20 cellular contexts compared by ENCODE assay signal in genomic region chr1:14103878-14104430, GRCh38.
DNase-seq lines count a peak whose midpoint lies in the region; ATAC-seq, FAIRE-seq and TF ChIP-seq lines count a peak whose summit lies in the region.
"Had no signal": no experiment of that assay in that cellular context is flagged by ENCODE, and none has a peak within 500 bp of the region (broad histone marks: within the 10 kb centered on the region; RNA-seq: fewer than 3 reads in every experiment).

No MANE protein-coding gene starts in this region.

- no peak overlapping the region for H2BK12ac ChIP-seq in H9 (ENCODE audit: insufficient read length, low read depth, low read length)

- H2AFZ ChIP-seq in HepG2 (ENCODE audit: low read length): no peak overlapping the region
- no peak overlapping the region for H2AFZ ChIP-seq in H9 (ENCODE audit: low read length)
- H2AFZ ChIP-seq in PC-3 (ENCODE audit: low read length): no peak overlapping the region
- H2AFZ ChIP-seq: GM23248 had no signal

- POLR2A ChIA-PET in HepG2 (lab: Yijun Ruan, JAX): no interaction called here
- POLR2A ChIA-PET in PC-3 (lab: Charles Lee; ENCODE audit: unreplicated experiment): no interaction called here

- FAIRE-seq in HepG2 (lab: Jason Lieb, UNC) (no peak), GM19239 (lab: Jason Lieb, UNC) (no peak)
- FAIRE-seq: A204.1, GM12878, H54 had no signal

- no peak overlapping the region for H4K5ac ChIP-seq in H9 (ENCODE audit: insufficient read length, low read depth, low read length)

- DNase-seq in HepG2 (ENCODE audit: low spot score) (no peak), right lobe of liver (no peak), H9 (peak; percentile 11), esophagus muscularis mucosa (ENCODE audit: extremely low spot score) (peak; percentile 19), PC-3 (no peak), GM19239 (ENCODE audit: insufficient read length, low spot score) (no peak)
- DNase-seq: ACHN; BE2C; C1 segment of cervical spinal cord; CD4-positive, CD25-positive, alpha-beta regulatory T cell; CD8-positive, alpha-beta memory T cell; COR-L47; DMS153; DND-41; EL; GM23248 had no signal

- H3K4me1 ChIP-seq in HepG2 (ENCODE audit: insufficient read depth, low read length): no peaks in the 10 kb centered on the region
- H3K4me1 ChIP-seq in right lobe of liver: no peaks in the 10 kb centered on the region
- H3K4me1 ChIP-seq in H9 (ENCODE audit: insufficient read depth, low read length): no peaks in the 10 kb centered on the region
- peaks cover 0 to 12% (median 12%) of the 10 kb centered on the region in 4 donors for H3K4me1 ChIP-seq in esophagus muscularis mucosa
- peaks cover 4% of the 10 kb centered on the region for H3K4me1 ChIP-seq in PC-3 (ENCODE audit: insufficient read depth, low read length)
- H3K4me1 ChIP-seq: BE2C had no signal

- no peak overlapping the region for H3K27ac ChIP-seq in HepG2 (ENCODE audit: extremely low read length, insufficient read depth, low read length)
- H3K27ac ChIP-seq in right lobe of liver: no peak overlapping the region
- H3K27ac ChIP-seq in H9 (ENCODE audit: insufficient read length, low read depth, low read length): no peak overlapping the region
- no peak overlapping the region for H3K27ac ChIP-seq in esophagus muscularis mucosa (replicated peaks in 1 of 4)
- H3K27ac ChIP-seq in PC-3 (ENCODE audit: low read length): no peak overlapping the region
- H3K27ac ChIP-seq: GM23248 had no signal

- no peak for TF ChIP-seq CTCF in HepG2 (CRISPR knock-in tag; IDR thresholded peaks at IDR 0.05)
- no peak for TF ChIP-seq CTCF in right lobe of liver (IDR thresholded peaks at IDR 0.05)
- no peak for TF ChIP-seq CTCF in H9 (conservative IDR thresholded peaks at IDR 0.05)
- TF ChIP-seq CTCF in esophagus muscularis mucosa (IDR thresholded peaks at IDR 0.05): no peak
- TF ChIP-seq CTCF in PC-3 (conservative IDR thresholded peaks at IDR 0.05; ENCODE audit: low read depth, low read length): no peak

- no peak overlapping the region for H3K4me2 ChIP-seq in HepG2 (ENCODE audit: low read depth, low read length)
- no peak overlapping the region for H3K4me2 ChIP-seq in H9 (ENCODE audit: insufficient read depth, insufficient read length, low read length)
- H3K4me2 ChIP-seq in PC-3 (ENCODE audit: low read length): no peak overlapping the region

- H3K27me3 Mint-ChIP-seq in H9 (ENCODE audit: low read depth): peaks cover 5% of the 10 kb centered on the region
- H3K27me3 Mint-ChIP-seq: CD4-positive, CD25-positive, alpha-beta regulatory T cell had no signal

- H3K4me3 ChIP-seq in HepG2 (replicated peaks in 1 of 3; ENCODE audit: insufficient read depth in 1 of 3, low read depth in 2 of 3, low read length in 3 of 3) (no peak overlapping the region), right lobe of liver (no peak overlapping the region), esophagus muscularis mucosa (no peak overlapping the region), PC-3 (ENCODE audit: low read length) (no peak overlapping the region)
- H3K4me3 ChIP-seq: GM12878, GM23248 had no signal

- no peak overlapping the region for H2BK20ac ChIP-seq in H9 (ENCODE audit: low read depth, low read length, poor library complexity, severe bottlenecking)

- H3K23me2 ChIP-seq in H9 (ENCODE audit: insufficient read length, low read depth, low read length, poor library complexity, severe bottlenecking): no peaks in the 10 kb centered on the region

- peaks cover 12 to 13% of the 10 kb centered on the region in 2 experiments for H3K4me1 Mint-ChIP-seq in H9
- H3K4me1 Mint-ChIP-seq: CD4-positive, CD25-positive, alpha-beta regulatory T cell; CD8-positive, alpha-beta memory T cell had no signal

- no peak overlapping the region for H2AK5ac ChIP-seq in H9 (ENCODE audit: insufficient read length, low read length)

- H3K23ac ChIP-seq in H9 (ENCODE audit: insufficient read length, low read depth, low read length): no peak overlapping the region

- no peak overlapping the region for H4K8ac ChIP-seq in H9 (replicated peaks; ENCODE audit: insufficient read length, low read depth, low read length)

- TF ChIP-seq RAD21 in HepG2 (CRISPR knock-in tag; IDR thresholded peaks at IDR 0.05): no peak

- no peak overlapping the region for H3T11ph ChIP-seq in H9 (ENCODE audit: low read length)

- H3K79me1 ChIP-seq in H9 (ENCODE audit: insufficient read depth, low read depth, low read length, poor library complexity, severe bottlenecking): no peaks in the 10 kb centered on the region

- H3K14ac ChIP-seq in H9 (ENCODE audit: insufficient read depth, low read length): no peak overlapping the region

- H3K9me3 ChIP-seq in HepG2 (ENCODE audit: low read length) (no peaks in the 10 kb centered on the region; the same call in 1 of the 2 replicates), right lobe of liver (no peaks in the 10 kb centered on the region), H9 (ENCODE audit: control insufficient read depth, low read depth, low read length) (no peaks in the 10 kb centered on the region), esophagus muscularis mucosa (no peaks in the 10 kb centered on the region), PC-3 (ENCODE audit: low read length) (no peaks in the 10 kb centered on the region; the same call in 1 of the 2 replicates)
- H3K9me3 ChIP-seq: BE2C had no signal

- H3K9ac ChIP-seq in HepG2 (ENCODE audit: insufficient read depth, low read depth, low read length) (no peak overlapping the region), H9 (ENCODE audit: extremely low read depth, insufficient read length, low read length) (no peak overlapping the region), PC-3 (ENCODE audit: low read length) (no peak overlapping the region)
- H3K9ac ChIP-seq: GM23248 had no signal

- H3K36me3 Mint-ChIP-seq in H9 (ENCODE audit: insufficient read depth in 1 of 3, low read depth in 3 of 3): no peaks in the 10 kb centered on the region; a peak in 1 of 7 replicates
- H3K36me3 Mint-ChIP-seq: CD4-positive, CD25-positive, alpha-beta regulatory T cell; CD8-positive, alpha-beta memory T cell had no signal

- H3F3A ChIP-seq in PC-3 (ENCODE audit: low read length, unreplicated experiment): no peaks in the 10 kb centered on the region

- H3K4ac ChIP-seq in H9 (ENCODE audit: low read depth, low read length): no peak overlapping the region

- TF ChIP-seq EP300 in HepG2 (IDR thresholded peaks at IDR 0.05; ENCODE audit: low read depth in 2 of 2, low read length in 2 of 2) (no peak), HepG2 (CRISPR knock-in tag; IDR thresholded peaks at IDR 0.05; ENCODE audit: borderline replicate concordance) (no peak), esophagus muscularis mucosa (IDR thresholded peaks at IDR 0.05) (no peak)

- WGBS in HepG2 (ENCODE audit: low lambda C conversion rate): 48% methylated on average over 3 of the region's 7 CpGs
- WGBS in right lobe of liver (ENCODE audit: insufficient coverage, low coverage, low lambda C conversion rate, missing lambda C conversion rate): 44% methylated on average over 4 of the region's 7 CpGs
- no CpG with 5 or more reads among the region's 7 CpGs for WGBS in H9 (ENCODE audit: extremely low coverage, insufficient read length, low lambda C conversion rate)
- 89% methylated on average over 7 of the region's 7 CpGs for WGBS in esophagus muscularis mucosa

- BruUV-seq in HepG2 (replicated peaks; lab: Mats Ljungman, UMichigan): no TSS peak
- BruUV-seq in PC-3 (replicated peaks; lab: Mats Ljungman, UMichigan): no TSS peak

- H2BK5ac ChIP-seq in H9 (ENCODE audit: insufficient read length, low read length): peak overlapping the region; percentile 14

- in situ Hi-C loops in HepG2 (cut with HindIII; ENCODE audit: extremely low pct_ligation_motif_present, low pct_unique_long_range_greater_than_20kb): no loop called here

- TF ChIP-seq POLR2A in HepG2 (IDR thresholded peaks at IDR 0.05; ENCODE audit: insufficient read depth in 1 of 2, low read depth in 2 of 2, low read length in 2 of 2): no peak
- TF ChIP-seq POLR2A in right lobe of liver (IDR thresholded peaks at IDR 0.05): no peak
- TF ChIP-seq POLR2A in esophagus muscularis mucosa (IDR thresholded peaks at IDR 0.05; ENCODE audit: low read depth): no peak

- no peak overlapping the region for H2BK120ac ChIP-seq in H9 (ENCODE audit: low read depth, low read length, poor library complexity, severe bottlenecking)

- CTCF ChIA-PET in HepG2 (lab: Yijun Ruan, JAX; ENCODE audit: low intra/inter-chr PET ratio, low total read pairs) (no interaction called here), PC-3 (lab: Charles Lee) (no interaction called here)

- H3K36me3 ChIP-seq in HepG2 (replicated peaks in 1 of 2; ENCODE audit: control insufficient read depth in 1 of 2, insufficient read depth in 2 of 2, low read length in 2 of 2) (no peaks in the 10 kb centered on the region), right lobe of liver (no peaks in the 10 kb centered on the region), esophagus muscularis mucosa (no peaks in the 10 kb centered on the region), PC-3 (ENCODE audit: low read depth, low read length) (no peaks in the 10 kb centered on the region)
- H3K36me3 ChIP-seq: BE2C had no signal

- ATAC-seq in HepG2: no peak
- ATAC-seq in right lobe of liver: no peak
- ATAC-seq in PC-3: no peak
- ATAC-seq: GM12878, HCT116 had no signal

- no peak overlapping the region for H3K4me3 Mint-ChIP-seq in H9
- H3K4me3 Mint-ChIP-seq: CD4-positive, CD25-positive, alpha-beta regulatory T cell; CD8-positive, alpha-beta memory T cell had no signal

- no peak overlapping the region for H4K91ac ChIP-seq in H9 (ENCODE audit: insufficient read length, low read depth, low read length)

- H3K9me2 ChIP-seq in PC-3 (replicated peaks; ENCODE audit: low read length): no peaks in the 10 kb centered on the region

- no peaks in the 10 kb centered on the region for H3K79me2 ChIP-seq in HepG2 (ENCODE audit: insufficient read depth, low read length)
- H3K79me2 ChIP-seq in H9 (ENCODE audit: insufficient read depth, low read length): no peaks in the 10 kb centered on the region
- H3K79me2 ChIP-seq in PC-3 (ENCODE audit: low read length): no peaks in the 10 kb centered on the region

- H3K27me3 ChIP-seq in HepG2 (ENCODE audit: control insufficient read depth in 1 of 2, insufficient read depth in 2 of 2, low read length in 2 of 2) (no peaks in the 10 kb centered on the region), right lobe of liver (no peaks in the 10 kb centered on the region), H9 (ENCODE audit: insufficient read depth, low read length) (no peaks in the 10 kb centered on the region), esophagus muscularis mucosa (peaks cover 0 to 6% (median 0%) of the 10 kb centered on the region in 4 donors), PC-3 (ENCODE audit: low read length) (peaks cover 21% of the 10 kb centered on the region)
- H3K27me3 ChIP-seq: BE2C had no signal

- no peaks in the 10 kb centered on the region for H4K20me1 ChIP-seq in HepG2 (ENCODE audit: insufficient read depth, low read length)
- H4K20me1 ChIP-seq in H9 (ENCODE audit: control insufficient read depth, insufficient read depth, insufficient read length): no peaks in the 10 kb centered on the region
- H4K20me1 ChIP-seq in PC-3 (ENCODE audit: low read length): no peaks in the 10 kb centered on the region

- H2BK15ac ChIP-seq in H9 (ENCODE audit: low read depth, low read length): no peak overlapping the region

- no peak overlapping the region for H3K18ac ChIP-seq in H9 (ENCODE audit: insufficient read length, low read depth, low read length)

- no peak overlapping the region for H3K27ac Mint-ChIP-seq in H9
- H3K27ac Mint-ChIP-seq: CD4-positive, CD25-positive, alpha-beta regulatory T cell; CD8-positive, alpha-beta memory T cell had no signal

- H3K56ac ChIP-seq in H9 (ENCODE audit: insufficient read length, low read depth, low read length): no peak overlapping the region

- intact Hi-C loops in HepG2 (cut with micrococcal nuclease; ENCODE audit: unreplicated experiment) (no loop called here), right lobe of liver (cut with DNase I) (no loop called here), esophagus muscularis mucosa (cut with DNase I) (loop anchor here (10.0 kb wide), 2 partner anchors 131 to 941 kb away; no protein-coding TSS in a partner anchor), PC-3 (cut with micrococcal nuclease) (loop anchor here (5.0 kb wide), 1 partner anchor 137 kb away; no protein-coding TSS in a partner anchor)

- H3K9me3 Mint-ChIP-seq in H9: no peaks in the 10 kb centered on the region

Comparison
In these comparisons a context has a peak if more than half of its experiments do, and no peak if none do; other contexts are left out.
1. DNase-seq: peak in H9 (single experiment) and esophagus muscularis mucosa (single experiment); none in HepG2 (single experiment), right lobe of liver (0 of 3), PC-3 (single experiment) and GM19239 (single experiment).
2. intact Hi-C loops: an anchor here in esophagus muscularis mucosa (10.0 kb wide) and PC-3 (5.0 kb wide); none called in HepG2 and right lobe of liver.